In genomic region chr11:75823415-75823814, GRCh38 we compare ENCODE assay signal across 15 cellular contexts. TPM values are rescaled to one million over a fixed set of nuclear protein-coding genes. Genes with fewer than 3 reads are reported as not detected.
DNase-seq lines count a peak whose midpoint lies in the region; ATAC-seq and TF ChIP-seq lines count a peak whose summit lies in the region.
"Had no signal": no experiment of that assay in that cellular context is flagged by ENCODE, and none has a peak within 500 bp of the region (broad histone marks: within the 10 kb centered on the region; RNA-seq: fewer than 3 reads in every experiment).

No MANE protein-coding gene starts in this region.

- no peak for ATAC-seq in left cardiac atrium
- ATAC-seq in lower lobe of right lung: no peak
- ATAC-seq: WTC11 had no signal

- peak overlapping the region; percentile 61 for H3K4me2 ChIP-seq in OCI-LY3 (ENCODE audit: low read length)

- DNase-seq in left ventricle myocardium inferior (no peak), left cardiac atrium (no peak), lower lobe of right lung (no peak), DMS79 (lab: John Stamatoyannopoulos, UW) (no peak), NCI-H1105 (lab: John Stamatoyannopoulos, UW) (no peak), glutamatergic neuron (no peak), NCI-H1930 (lab: John Stamatoyannopoulos, UW) (no peak)
- DNase-seq: adrenal gland, EL, NCI-H1092 treated with DMSO at 0.1 percent for 48 hours, NCI-H526 treated with DMSO at 0.1 percent for 48 hours had no signal

- H3K4me3 Mint-ChIP-seq in glutamatergic neuron (ENCODE audit: unreplicated experiment): no peak overlapping the region
- H3K4me3 Mint-ChIP-seq: WTC11 had no signal

- H3K27me3 ChIP-seq in left ventricle myocardium inferior (ENCODE audit: low read depth) (no peaks in the 10 kb centered on the region), OCI-LY3 (ENCODE audit: low read depth, low read length) (no peaks in the 10 kb centered on the region), lower lobe of right lung (ENCODE audit: low read depth) (no peaks in the 10 kb centered on the region)
- H3K27me3 ChIP-seq: adrenal gland had no signal

- H3K27ac Mint-ChIP-seq in glutamatergic neuron (ENCODE audit: unreplicated experiment): no peak overlapping the region
- H3K27ac Mint-ChIP-seq: progenitor cell of endocrine pancreas, WTC11 had no signal

- no peaks in the 10 kb centered on the region for H3K4me1 Mint-ChIP-seq in glutamatergic neuron (ENCODE audit: low read depth, unreplicated experiment)
- H3K4me1 Mint-ChIP-seq: WTC11 had no signal

- intact Hi-C loops in left ventricle myocardium inferior (cut with micrococcal nuclease): no loop called here
- intact Hi-C loops in left cardiac atrium (cut with DNase I): no loop called here
- intact Hi-C loops in lower lobe of right lung (cut with DNase I): no loop called here

- TF ChIP-seq CTCF in left ventricle myocardium inferior (IDR thresholded peaks at IDR 0.05; ENCODE audit: borderline replicate concordance) (no peak), OCI-LY3 (IDR thresholded peaks at IDR 0.05; ENCODE audit: low read depth, low read length) (no peak), lower lobe of right lung (IDR thresholded peaks at IDR 0.05) (no peak), glutamatergic neuron (IDR thresholded peaks at IDR 0.05; ENCODE audit: partially characterized antibody, unreplicated experiment) (no peak)

- peak overlapping the region; percentile 59 for H3K27ac ChIP-seq in left ventricle myocardium inferior (replicated peaks)
- H3K27ac ChIP-seq in OCI-LY3 (ENCODE audit: low read length): peak overlapping the region; percentile 73
- peak overlapping the region; percentile 58 for H3K27ac ChIP-seq in lower lobe of right lung

- H3K27me3 Mint-ChIP-seq in glutamatergic neuron (ENCODE audit: unreplicated experiment): no peaks in the 10 kb centered on the region
- H3K27me3 Mint-ChIP-seq: progenitor cell of endocrine pancreas had no signal

- H3K9me3 ChIP-seq in left ventricle myocardium inferior (replicated peaks): no peaks in the 10 kb centered on the region
- no peaks in the 10 kb centered on the region for H3K9me3 ChIP-seq in OCI-LY3 (ENCODE audit: insufficient read depth, low read length)
- H3K9me3 ChIP-seq in lower lobe of right lung: no peaks in the 10 kb centered on the region
- H3K9me3 ChIP-seq: adrenal gland had no signal

- H3K4me1 ChIP-seq in left ventricle myocardium inferior (peaks cover 81% of the 10 kb centered on the region), OCI-LY3 (ENCODE audit: low read length) (peaks cover 63% of the 10 kb centered on the region), lower lobe of right lung (peaks cover 69% of the 10 kb centered on the region)

- H3K9ac ChIP-seq in OCI-LY3 (ENCODE audit: low read length): no peak overlapping the region

- H3K79me2 ChIP-seq in OCI-LY3 (ENCODE audit: low read length): peaks cover 97% of the 10 kb centered on the region

- H3K36me3 ChIP-seq in left ventricle myocardium inferior (no peaks in the 10 kb centered on the region), OCI-LY3 (replicated peaks; ENCODE audit: low read depth, low read length) (peaks cover 39% of the 10 kb centered on the region), lower lobe of right lung (no peaks in the 10 kb centered on the region)
- H3K36me3 ChIP-seq: adrenal gland had no signal

- H3K4me3 ChIP-seq in left ventricle myocardium inferior (no peak overlapping the region), OCI-LY3 (ENCODE audit: low read length) (peak overlapping the region; percentile 52; the same call in 1 of the 2 replicates), lower lobe of right lung (no peak overlapping the region)

- no peak overlapping the region for H2AFZ ChIP-seq in OCI-LY3 (ENCODE audit: low read depth, low read length)

- no peaks in the 10 kb centered on the region for H3K36me3 Mint-ChIP-seq in glutamatergic neuron (ENCODE audit: unreplicated experiment)
- H3K36me3 Mint-ChIP-seq: WTC11 had no signal

- H3K9me3 Mint-ChIP-seq in glutamatergic neuron (ENCODE audit: unreplicated experiment): no peaks in the 10 kb centered on the region
- H3K9me3 Mint-ChIP-seq: T-helper 2 cell treated with Interferon-gamma antibody and Interleukin-4, amounts not matched to agents 5 μg/mL and 100 μg/mL, for 36 hours; WTC11 had no signal

- H4K20me1 ChIP-seq in OCI-LY3 (ENCODE audit: insufficient read depth, low read length): peaks cover 62% of the 10 kb centered on the region

RNA-seq across cellular contexts. Expression of gene UVRAG, which starts 8.4 kb away (rescaled TPM):
- total RNA-seq in left ventricle myocardium inferior (11.4 TPM), left cardiac atrium (10 to 100 TPM; 13.9 to 17.7 TPM), lower lobe of right lung (36.0 TPM), glutamatergic neuron (ENCODE audit: unreplicated experiment) (17.8 TPM)

RNA-seq across cellular contexts. Expression of gene DGAT2, which starts 54.8 kb away (rescaled TPM):
- 6.9 TPM for total RNA-seq in left ventricle myocardium inferior
- total RNA-seq in left cardiac atrium: 100 to 1,000 TPM in 1 of 2 donors, 10 to 100 TPM in 1; 81.2 to 131 TPM
- total RNA-seq in lower lobe of right lung: 7.4 TPM
- total RNA-seq in glutamatergic neuron (ENCODE audit: unreplicated experiment): 0.76 TPM
